Comparison of ENCODE assay signal across 10 cellular contexts in genomic region chr12:96981053-96981452, GRCh38.
A peak's percentile ranks its signal among the peaks of the same experiment; 100 is the strongest.
DNase-seq lines count a peak whose midpoint lies in the region; TF ChIP-seq lines count a peak whose summit lies in the region.
"Had no signal": no experiment of that assay in that cellular context is flagged by ENCODE, and none has a peak within 500 bp of the region (broad histone marks: within the 10 kb centered on the region; RNA-seq: fewer than 3 reads in every experiment).

No MANE protein-coding gene starts in this region.

- POLR2A ChIA-PET in HEK293T (lab: Yijun Ruan, JAX), result no interaction called here

- in situ Hi-C loops in GM13977 (cut with MboI; ENCODE audit: low pct_unique_long_range_greater_than_20kb, low sequenced_read_pairs, unreplicated experiment), result loop anchor here (25.0 kb wide), 3 partner anchors 394 to 1406 kb away; no protein-coding TSS in a partner anchor

- H3K4me1 ChIP-seq in skeletal muscle satellite cell (ENCODE audit: control insufficient read depth, insufficient read depth, low read length), result peaks cover 17% of the 10 kb centered on the region
- H3K4me1 ChIP-seq in uterus, result no peaks in the 10 kb centered on the region

- intact Hi-C loops in uterus (cut with DNase I; ENCODE audit: low total_unique reads), result no loop called here

- H3K4me3 ChIP-seq in skeletal muscle satellite cell (ENCODE audit: low read length) (peak overlapping the region; percentile 17), uterus (no peak overlapping the region)
- H3K4me3 ChIP-seq: right lobe of liver had no signal

- DNase-seq in DMS53 (lab: John Stamatoyannopoulos, UW) (peak; percentile 54), DMS53 treated with DMSO at 0.1 percent for 48 hours (lab: John Stamatoyannopoulos, UW; ENCODE audit: unreplicated experiment) (no peak), amniotic epithelial cell (ENCODE audit: low read depth) (peak; percentile 76), foreskin melanocyte (peak; percentile 24), GM13977 (ENCODE audit: low spot score) (no peak), HEK293T (ENCODE audit: extremely low spot score) (no peak), uterus (no peak)
- DNase-seq: right lobe of liver had no signal

- H3K9me3 ChIP-seq in skeletal muscle satellite cell (replicated peaks; ENCODE audit: low read length), result no peaks in the 10 kb centered on the region
- no peaks in the 10 kb centered on the region for H3K9me3 ChIP-seq in uterus
- H3K9me3 ChIP-seq: right lobe of liver had no signal

- H3K9ac ChIP-seq in skeletal muscle satellite cell (ENCODE audit: low read depth, low read length), result peak overlapping the region; percentile 1

- H3K27me3 ChIP-seq in skeletal muscle satellite cell (ENCODE audit: control insufficient read depth, insufficient read depth, low read length) (peaks cover 4% of the 10 kb centered on the region), uterus (no peaks in the 10 kb centered on the region)

- TF ChIP-seq POLR2A in uterus (IDR thresholded peaks at IDR 0.05), result no peak

- H3K36me3 ChIP-seq in skeletal muscle satellite cell (ENCODE audit: insufficient read depth, low read length) (no peaks in the 10 kb centered on the region), uterus (no peaks in the 10 kb centered on the region)
- H3K36me3 ChIP-seq: right lobe of liver had no signal

- no peak overlapping the region for H3K27ac ChIP-seq in uterus
- H3K27ac ChIP-seq: 22Rv1, right lobe of liver had no signal

- peak overlapping the region; percentile 42 for H3K4me2 ChIP-seq in skeletal muscle satellite cell (ENCODE audit: low read length)

- TF ChIP-seq CTCF in GM13977 (IDR thresholded peaks at IDR 0.05; ENCODE audit: extremely low read depth, insufficient read depth, missing control alignments), result no peak
- no peak for TF ChIP-seq CTCF in uterus (IDR thresholded peaks at IDR 0.05)

- CTCF ChIA-PET in HEK293T (lab: Yijun Ruan, JAX), result no interaction called here

TF ChIP-seq in HEK293T, 16 proteins besides CTCF, POLR2A, EP300 and RAD21:
- no peak for TF ChIP-seq LEF1 (IDR thresholded peaks at IDR 0.05; ENCODE audit: borderline replicate concordance)
- TF ChIP-seq FOXK2 (IDR thresholded peaks at IDR 0.05), result no peak
- no peak for TF ChIP-seq NFRKB (IDR thresholded peaks at IDR 0.05)
- no peak for TF ChIP-seq SP1 (IDR thresholded peaks at IDR 0.05)
- TF ChIP-seq TARDBP (IDR thresholded peaks at IDR 0.05), result no peak
- TF ChIP-seq BHLHE40 (IDR thresholded peaks at IDR 0.05; ENCODE audit: borderline replicate concordance), result no peak
- TF ChIP-seq SUZ12 (IDR thresholded peaks at IDR 0.05), result no peak
- no peak for TF ChIP-seq CTBP1 (IDR thresholded peaks at IDR 0.05; ENCODE audit: borderline replicate concordance)
- TF ChIP-seq ARNT (IDR thresholded peaks at IDR 0.05), result no peak
- no peak for TF ChIP-seq FOXA1 (IDR thresholded peaks at IDR 0.05)
- TF ChIP-seq HDGF (IDR thresholded peaks at IDR 0.05; ENCODE audit: borderline replicate concordance), result no peak
- TF ChIP-seq L3MBTL2 (conservative IDR thresholded peaks at IDR 0.05), result no peak
- no peak for TF ChIP-seq PKNOX1 (IDR thresholded peaks at IDR 0.05)
- no peak for TF ChIP-seq ELF4 (IDR thresholded peaks at IDR 0.05)
- no peak for TF ChIP-seq FOXM1 (IDR thresholded peaks at IDR 0.05; ENCODE audit: borderline replicate concordance)
- no peak for TF ChIP-seq ZNF384 (IDR thresholded peaks at IDR 0.05)

Comparison
In these comparisons a context has a peak if more than half of its experiments do, and no peak if none do; other contexts are left out.
1. DNase-seq: peak in DMS53 (single experiment), amniotic epithelial cell (single experiment) and foreskin melanocyte (single experiment); none in DMS53 treated with DMSO at 0.1 percent for 48 hours (single experiment), GM13977 (single experiment), HEK293T (single experiment) and uterus (0 of 2).